1 cellular context compared by ENCODE assay signal in the genomic region with DNA sequence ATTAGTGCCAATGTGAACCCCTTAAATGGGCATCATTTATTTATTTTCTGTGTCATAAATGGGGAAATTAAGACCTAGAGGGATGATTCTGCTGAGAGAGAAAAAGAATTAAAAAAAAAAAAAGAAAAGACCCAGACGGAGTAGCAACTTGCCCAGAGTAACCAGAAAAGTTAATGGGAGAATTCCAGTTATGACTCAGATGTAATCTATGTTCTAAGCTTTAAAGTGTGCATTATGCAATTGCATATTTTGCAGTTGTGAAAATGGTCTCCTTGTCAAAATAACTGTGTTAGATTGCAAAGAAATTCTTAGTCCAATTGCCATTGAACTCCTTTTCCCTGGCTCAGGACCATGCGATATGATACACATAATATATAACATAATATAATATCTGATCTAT.
A peak's percentile ranks its signal among the peaks of the same experiment; 100 is the strongest.
TF ChIP-seq lines count a peak whose summit lies in the region.

No MANE protein-coding gene starts in this region.

TF ChIP-seq in HepG2, 621 proteins besides CTCF, POLR2A, EP300 and RAD21 (continued from another document):
- TF ChIP-seq, protein P1, sequence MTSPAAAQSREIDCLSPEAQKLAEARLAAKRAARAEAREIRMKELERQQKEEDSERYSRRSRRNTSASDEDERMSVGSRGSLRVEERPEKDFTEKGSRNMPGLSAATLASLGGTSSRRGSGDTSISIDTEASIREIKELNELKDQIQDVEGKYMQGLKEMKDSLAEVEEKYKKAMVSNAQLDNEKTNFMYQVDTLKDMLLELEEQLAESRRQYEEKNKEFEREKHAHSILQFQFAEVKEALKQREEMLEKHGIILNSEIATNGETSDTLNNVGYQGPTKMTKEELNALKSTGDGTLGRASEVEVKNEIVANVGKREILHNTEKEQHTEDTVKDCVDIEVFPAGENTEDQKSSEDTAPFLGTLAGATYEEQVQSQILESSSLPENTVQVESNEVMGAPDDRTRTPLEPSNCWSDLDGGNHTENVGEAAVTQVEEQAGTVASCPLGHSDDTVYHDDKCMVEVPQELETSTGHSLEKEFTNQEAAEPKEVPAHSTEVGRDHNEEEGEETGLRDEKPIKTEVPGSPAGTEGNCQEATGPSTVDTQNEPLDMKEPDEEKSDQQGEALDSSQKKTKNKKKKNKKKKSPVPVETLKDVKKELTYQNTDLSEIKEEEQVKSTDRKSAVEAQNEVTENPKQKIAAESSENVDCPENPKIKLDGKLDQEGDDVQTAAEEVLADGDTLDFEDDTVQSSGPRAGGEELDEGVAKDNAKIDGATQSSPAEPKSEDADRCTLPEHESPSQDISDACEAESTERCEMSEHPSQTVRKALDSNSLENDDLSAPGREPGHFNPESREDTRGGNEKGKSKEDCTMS (CRISPR knock-in tag; conservative IDR thresholded peaks at IDR 0.05), result no peak
- TF ChIP-seq NBN (conservative IDR thresholded peaks at IDR 0.05) (no peak), LCORL (IDR thresholded peaks at IDR 0.05) (no peak), LCORL (CRISPR knock-in tag; IDR thresholded peaks at IDR 0.05) (no peak), TEAD3 (CRISPR knock-in tag; optimal IDR thresholded peaks at IDR 0.05; ENCODE audit: borderline replicate concordance) (peak; percentile 21), CEBPG (CRISPR knock-in tag; IDR thresholded peaks at IDR 0.05) (peak; percentile 73), HOXA3 (CRISPR knock-in tag; IDR thresholded peaks at IDR 0.05) (no peak), STAT5B (CRISPR knock-in tag; IDR thresholded peaks at IDR 0.05) (no peak), RXRB (CRISPR knock-in tag; IDR thresholded peaks at IDR 0.05; ENCODE audit: borderline replicate concordance) (0 out of 2 replicates have a peak, but pooled peaks have one; percentile 36), SAP130 (CRISPR knock-in tag; IDR thresholded peaks at IDR 0.05; ENCODE audit: low read depth) (0 out of 2 replicates have a peak, but pooled peaks have one; percentile 31), RARA (CRISPR knock-in tag; IDR thresholded peaks at IDR 0.05) (peak; percentile 48; the same call in 1 of the 2 replicates), SMC3 (IDR thresholded peaks at IDR 0.05; ENCODE audit: low read length) (0 out of 2 replicates have a peak, but pooled peaks have one; percentile 5), SOX5 (CRISPR knock-in tag; IDR thresholded peaks at IDR 0.05; ENCODE audit: borderline replicate concordance) (peak; percentile 17; the same call in 1 of the 2 replicates), BCL6 (CRISPR knock-in tag; IDR thresholded peaks at IDR 0.05) (peak; percentile 43; the same call in 1 of the 2 replicates), ZEB1 (IDR thresholded peaks at IDR 0.05; ENCODE audit: insufficient replicate concordance, low read depth) (no peak), AGO1 (IDR thresholded peaks at IDR 0.05; ENCODE audit: low read depth, low read length, poor library complexity, severe bottlenecking) (no peak), ZNF670 (CRISPR knock-in tag; IDR thresholded peaks at IDR 0.05; ENCODE audit: borderline replicate concordance) (no peak), TCF7 (IDR thresholded peaks at IDR 0.05; ENCODE audit: low read depth) (peak; percentile 36; the same call in 1 of the 2 replicates), ZNF644 (CRISPR knock-in tag; IDR thresholded peaks at IDR 0.05; ENCODE audit: low read depth) (0 out of 2 replicates have a peak, but pooled peaks have one; percentile 41), ZNF12 (CRISPR knock-in tag; IDR thresholded peaks at IDR 0.05) (no peak), SMYD3 (CRISPR knock-in tag; IDR thresholded peaks at IDR 0.05) (no peak), ZBTB8A (CRISPR knock-in tag; IDR thresholded peaks at IDR 0.05; ENCODE audit: borderline replicate concordance, low read depth) (no peak), HMG20A (CRISPR knock-in tag; IDR thresholded peaks at IDR 0.05; ENCODE audit: borderline replicate concordance) (peak; percentile 20; the same call in 1 of the 2 replicates), GABPB1 (CRISPR knock-in tag; IDR thresholded peaks at IDR 0.05) (no peak), DPF2 (CRISPR knock-in tag; IDR thresholded peaks at IDR 0.05; ENCODE audit: borderline replicate concordance, low read depth) (no peak), FOSL1 (CRISPR knock-in tag; IDR thresholded peaks at IDR 0.05; ENCODE audit: borderline replicate concordance) (peak; percentile 56; the same call in 1 of the 2 replicates), CEBPB (IDR thresholded peaks at IDR 0.05; ENCODE audit: borderline replicate concordance, low read depth, low read length) (peak; percentile 81), FOSL2 (CRISPR knock-in tag; IDR thresholded peaks at IDR 0.05) (peak; percentile 73; the same call in 1 of the 2 replicates), ATAD3A (CRISPR knock-in tag; IDR thresholded peaks at IDR 0.05) (no peak), ZNF546 (CRISPR knock-in tag; conservative IDR thresholded peaks at IDR 0.05) (no peak), JUNB (CRISPR knock-in tag; IDR thresholded peaks at IDR 0.05; ENCODE audit: borderline replicate concordance) (0 out of 2 replicates have a peak, but pooled peaks have one; percentile 43), GATAD2A (CRISPR knock-in tag; IDR thresholded peaks at IDR 0.05) (peak; percentile 46; the same call in 1 of the 2 replicates), ZMYM2 (CRISPR knock-in tag; IDR thresholded peaks at IDR 0.05) (0 out of 2 replicates have a peak, but pooled peaks have one; percentile 25), FOXA3 (CRISPR knock-in tag; IDR thresholded peaks at IDR 0.05) (peak; percentile 20; the same call in 1 of the 2 replicates)
- TF ChIP-seq, protein P2, sequence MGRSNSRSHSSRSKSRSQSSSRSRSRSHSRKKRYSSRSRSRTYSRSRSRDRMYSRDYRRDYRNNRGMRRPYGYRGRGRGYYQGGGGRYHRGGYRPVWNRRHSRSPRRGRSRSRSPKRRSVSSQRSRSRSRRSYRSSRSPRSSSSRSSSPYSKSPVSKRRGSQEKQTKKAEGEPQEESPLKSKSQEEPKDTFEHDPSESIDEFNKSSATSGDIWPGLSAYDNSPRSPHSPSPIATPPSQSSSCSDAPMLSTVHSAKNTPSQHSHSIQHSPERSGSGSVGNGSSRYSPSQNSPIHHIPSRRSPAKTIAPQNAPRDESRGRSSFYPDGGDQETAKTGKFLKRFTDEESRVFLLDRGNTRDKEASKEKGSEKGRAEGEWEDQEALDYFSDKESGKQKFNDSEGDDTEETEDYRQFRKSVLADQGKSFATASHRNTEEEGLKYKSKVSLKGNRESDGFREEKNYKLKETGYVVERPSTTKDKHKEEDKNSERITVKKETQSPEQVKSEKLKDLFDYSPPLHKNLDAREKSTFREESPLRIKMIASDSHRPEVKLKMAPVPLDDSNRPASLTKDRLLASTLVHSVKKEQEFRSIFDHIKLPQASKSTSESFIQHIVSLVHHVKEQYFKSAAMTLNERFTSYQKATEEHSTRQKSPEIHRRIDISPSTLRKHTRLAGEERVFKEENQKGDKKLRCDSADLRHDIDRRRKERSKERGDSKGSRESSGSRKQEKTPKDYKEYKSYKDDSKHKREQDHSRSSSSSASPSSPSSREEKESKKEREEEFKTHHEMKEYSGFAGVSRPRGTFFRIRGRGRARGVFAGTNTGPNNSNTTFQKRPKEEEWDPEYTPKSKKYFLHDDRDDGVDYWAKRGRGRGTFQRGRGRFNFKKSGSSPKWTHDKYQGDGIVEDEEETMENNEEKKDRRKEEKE (IDR thresholded peaks at IDR 0.05), result no peak
- TF ChIP-seq, protein P3, sequence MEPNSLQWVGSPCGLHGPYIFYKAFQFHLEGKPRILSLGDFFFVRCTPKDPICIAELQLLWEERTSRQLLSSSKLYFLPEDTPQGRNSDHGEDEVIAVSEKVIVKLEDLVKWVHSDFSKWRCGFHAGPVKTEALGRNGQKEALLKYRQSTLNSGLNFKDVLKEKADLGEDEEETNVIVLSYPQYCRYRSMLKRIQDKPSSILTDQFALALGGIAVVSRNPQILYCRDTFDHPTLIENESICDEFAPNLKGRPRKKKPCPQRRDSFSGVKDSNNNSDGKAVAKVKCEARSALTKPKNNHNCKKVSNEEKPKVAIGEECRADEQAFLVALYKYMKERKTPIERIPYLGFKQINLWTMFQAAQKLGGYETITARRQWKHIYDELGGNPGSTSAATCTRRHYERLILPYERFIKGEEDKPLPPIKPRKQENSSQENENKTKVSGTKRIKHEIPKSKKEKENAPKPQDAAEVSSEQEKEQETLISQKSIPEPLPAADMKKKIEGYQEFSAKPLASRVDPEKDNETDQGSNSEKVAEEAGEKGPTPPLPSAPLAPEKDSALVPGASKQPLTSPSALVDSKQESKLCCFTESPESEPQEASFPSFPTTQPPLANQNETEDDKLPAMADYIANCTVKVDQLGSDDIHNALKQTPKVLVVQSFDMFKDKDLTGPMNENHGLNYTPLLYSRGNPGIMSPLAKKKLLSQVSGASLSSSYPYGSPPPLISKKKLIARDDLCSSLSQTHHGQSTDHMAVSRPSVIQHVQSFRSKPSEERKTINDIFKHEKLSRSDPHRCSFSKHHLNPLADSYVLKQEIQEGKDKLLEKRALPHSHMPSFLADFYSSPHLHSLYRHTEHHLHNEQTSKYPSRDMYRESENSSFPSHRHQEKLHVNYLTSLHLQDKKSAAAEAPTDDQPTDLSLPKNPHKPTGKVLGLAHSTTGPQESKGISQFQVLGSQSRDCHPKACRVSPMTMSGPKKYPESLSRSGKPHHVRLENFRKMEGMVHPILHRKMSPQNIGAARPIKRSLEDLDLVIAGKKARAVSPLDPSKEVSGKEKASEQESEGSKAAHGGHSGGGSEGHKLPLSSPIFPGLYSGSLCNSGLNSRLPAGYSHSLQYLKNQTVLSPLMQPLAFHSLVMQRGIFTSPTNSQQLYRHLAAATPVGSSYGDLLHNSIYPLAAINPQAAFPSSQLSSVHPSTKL (CRISPR knock-in tag; IDR thresholded peaks at IDR 0.05), result peak; percentile 57
- TF ChIP-seq, protein P4, sequence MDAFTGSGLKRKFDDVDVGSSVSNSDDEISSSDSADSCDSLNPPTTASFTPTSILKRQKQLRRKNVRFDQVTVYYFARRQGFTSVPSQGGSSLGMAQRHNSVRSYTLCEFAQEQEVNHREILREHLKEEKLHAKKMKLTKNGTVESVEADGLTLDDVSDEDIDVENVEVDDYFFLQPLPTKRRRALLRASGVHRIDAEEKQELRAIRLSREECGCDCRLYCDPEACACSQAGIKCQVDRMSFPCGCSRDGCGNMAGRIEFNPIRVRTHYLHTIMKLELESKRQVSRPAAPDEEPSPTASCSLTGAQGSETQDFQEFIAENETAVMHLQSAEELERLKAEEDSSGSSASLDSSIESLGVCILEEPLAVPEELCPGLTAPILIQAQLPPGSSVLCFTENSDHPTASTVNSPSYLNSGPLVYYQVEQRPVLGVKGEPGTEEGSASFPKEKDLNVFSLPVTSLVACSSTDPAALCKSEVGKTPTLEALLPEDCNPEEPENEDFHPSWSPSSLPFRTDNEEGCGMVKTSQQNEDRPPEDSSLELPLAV (CRISPR knock-in tag; conservative IDR thresholded peaks at IDR 0.05; ENCODE audit: low read depth), result no peak
- TF ChIP-seq, protein P5, sequence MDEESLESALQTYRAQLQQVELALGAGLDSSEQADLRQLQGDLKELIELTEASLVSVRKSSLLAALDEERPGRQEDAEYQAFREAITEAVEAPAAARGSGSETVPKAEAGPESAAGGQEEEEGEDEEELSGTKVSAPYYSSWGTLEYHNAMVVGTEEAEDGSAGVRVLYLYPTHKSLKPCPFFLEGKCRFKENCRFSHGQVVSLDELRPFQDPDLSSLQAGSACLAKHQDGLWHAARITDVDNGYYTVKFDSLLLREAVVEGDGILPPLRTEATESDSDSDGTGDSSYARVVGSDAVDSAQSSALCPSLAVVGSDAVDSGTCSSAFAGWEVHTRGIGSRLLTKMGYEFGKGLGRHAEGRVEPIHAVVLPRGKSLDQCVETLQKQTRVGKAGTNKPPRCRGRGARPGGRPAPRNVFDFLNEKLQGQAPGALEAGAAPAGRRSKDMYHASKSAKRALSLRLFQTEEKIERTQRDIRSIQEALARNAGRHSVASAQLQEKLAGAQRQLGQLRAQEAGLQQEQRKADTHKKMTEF (CRISPR knock-in tag; IDR thresholded peaks at IDR 0.05), result 0 out of 2 replicates have a peak, but pooled peaks have one; percentile 19
- TF ChIP-seq, protein P6, sequence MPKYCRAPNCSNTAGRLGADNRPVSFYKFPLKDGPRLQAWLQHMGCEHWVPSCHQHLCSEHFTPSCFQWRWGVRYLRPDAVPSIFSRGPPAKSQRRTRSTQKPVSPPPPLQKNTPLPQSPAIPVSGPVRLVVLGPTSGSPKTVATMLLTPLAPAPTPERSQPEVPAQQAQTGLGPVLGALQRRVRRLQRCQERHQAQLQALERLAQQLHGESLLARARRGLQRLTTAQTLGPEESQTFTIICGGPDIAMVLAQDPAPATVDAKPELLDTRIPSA (CRISPR knock-in tag; IDR thresholded peaks at IDR 0.05; ENCODE audit: borderline replicate concordance), result no peak
- TF ChIP-seq, protein P7, sequence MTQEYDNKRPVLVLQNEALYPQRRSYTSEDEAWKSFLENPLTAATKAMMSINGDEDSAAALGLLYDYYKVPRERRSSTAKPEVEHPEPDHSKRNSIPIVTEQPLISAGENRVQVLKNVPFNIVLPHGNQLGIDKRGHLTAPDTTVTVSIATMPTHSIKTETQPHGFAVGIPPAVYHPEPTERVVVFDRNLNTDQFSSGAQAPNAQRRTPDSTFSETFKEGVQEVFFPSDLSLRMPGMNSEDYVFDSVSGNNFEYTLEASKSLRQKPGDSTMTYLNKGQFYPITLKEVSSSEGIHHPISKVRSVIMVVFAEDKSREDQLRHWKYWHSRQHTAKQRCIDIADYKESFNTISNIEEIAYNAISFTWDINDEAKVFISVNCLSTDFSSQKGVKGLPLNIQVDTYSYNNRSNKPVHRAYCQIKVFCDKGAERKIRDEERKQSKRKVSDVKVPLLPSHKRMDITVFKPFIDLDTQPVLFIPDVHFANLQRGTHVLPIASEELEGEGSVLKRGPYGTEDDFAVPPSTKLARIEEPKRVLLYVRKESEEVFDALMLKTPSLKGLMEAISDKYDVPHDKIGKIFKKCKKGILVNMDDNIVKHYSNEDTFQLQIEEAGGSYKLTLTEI (CRISPR knock-in tag; conservative IDR thresholded peaks at IDR 0.05), result no peak
- TF ChIP-seq, protein P8, sequence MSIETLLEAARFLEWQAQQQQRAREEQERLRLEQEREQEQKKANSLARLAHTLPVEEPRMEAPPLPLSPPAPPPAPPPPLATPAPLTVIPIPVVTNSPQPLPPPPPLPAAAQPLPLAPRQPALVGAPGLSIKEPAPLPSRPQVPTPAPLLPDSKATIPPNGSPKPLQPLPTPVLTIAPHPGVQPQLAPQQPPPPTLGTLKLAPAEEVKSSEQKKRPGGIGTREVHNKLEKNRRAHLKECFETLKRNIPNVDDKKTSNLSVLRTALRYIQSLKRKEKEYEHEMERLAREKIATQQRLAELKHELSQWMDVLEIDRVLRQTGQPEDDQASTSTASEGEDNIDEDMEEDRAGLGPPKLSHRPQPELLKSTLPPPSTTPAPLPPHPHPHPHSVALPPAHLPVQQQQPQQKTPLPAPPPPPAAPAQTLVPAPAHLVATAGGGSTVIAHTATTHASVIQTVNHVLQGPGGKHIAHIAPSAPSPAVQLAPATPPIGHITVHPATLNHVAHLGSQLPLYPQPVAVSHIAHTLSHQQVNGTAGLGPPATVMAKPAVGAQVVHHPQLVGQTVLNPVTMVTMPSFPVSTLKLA (IDR thresholded peaks at IDR 0.05), result no peak
- TF ChIP-seq, protein P9, sequence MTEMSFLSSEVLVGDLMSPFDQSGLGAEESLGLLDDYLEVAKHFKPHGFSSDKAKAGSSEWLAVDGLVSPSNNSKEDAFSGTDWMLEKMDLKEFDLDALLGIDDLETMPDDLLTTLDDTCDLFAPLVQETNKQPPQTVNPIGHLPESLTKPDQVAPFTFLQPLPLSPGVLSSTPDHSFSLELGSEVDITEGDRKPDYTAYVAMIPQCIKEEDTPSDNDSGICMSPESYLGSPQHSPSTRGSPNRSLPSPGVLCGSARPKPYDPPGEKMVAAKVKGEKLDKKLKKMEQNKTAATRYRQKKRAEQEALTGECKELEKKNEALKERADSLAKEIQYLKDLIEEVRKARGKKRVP (CRISPR knock-in tag; IDR thresholded peaks at IDR 0.05), result peak in 1 of 2 experiments; percentile 70; a peak in 1 of 4 replicates
- TF ChIP-seq, protein P10, sequence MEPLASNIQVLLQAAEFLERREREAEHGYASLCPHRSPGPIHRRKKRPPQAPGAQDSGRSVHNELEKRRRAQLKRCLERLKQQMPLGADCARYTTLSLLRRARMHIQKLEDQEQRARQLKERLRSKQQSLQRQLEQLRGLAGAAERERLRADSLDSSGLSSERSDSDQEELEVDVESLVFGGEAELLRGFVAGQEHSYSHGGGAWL (CRISPR knock-in tag; IDR thresholded peaks at IDR 0.05), result no peak
